In genomic region chr19:10009269-10009665, GRCh38 we compare ENCODE assay signal across 8 cellular contexts. TPM values are rescaled to one million over a fixed set of nuclear protein-coding genes. Genes with fewer than 3 reads are reported as not detected.
DNase-seq lines count a peak whose midpoint lies in the region; ATAC-seq and TF ChIP-seq lines count a peak whose summit lies in the region.

No MANE protein-coding gene starts in this region.

- peaks cover 7% of the 10 kb centered on the region for H3K4me1 Mint-ChIP-seq in endothelial cell (ENCODE audit: unreplicated experiment)

- H3K36me3 Mint-ChIP-seq in endothelial cell (ENCODE audit: low read depth, unreplicated experiment) = peaks cover 9% of the 10 kb centered on the region

- no peaks in the 10 kb centered on the region for H3K9me3 Mint-ChIP-seq in endothelial cell (ENCODE audit: unreplicated experiment)

- H3K4me1 ChIP-seq in ES-I3 (ENCODE audit: insufficient read depth, low read length) (peaks cover 12% of the 10 kb centered on the region), aorta (ENCODE audit: control insufficient read depth in 1 of 2, insufficient read depth in 2 of 2, low read length in 2 of 2) (peaks cover 0 to 4% of the 10 kb centered on the region in 2 donors)

- peak; percentile 45 for DNase-seq in activated CD4-positive, alpha-beta T cell treated with anti-CD3 and anti-CD28 coated beads for 48 hours
- DNase-seq in endothelial cell (ENCODE audit: low spot score) (peak; percentile 64), myocyte (ENCODE audit: low read depth) (peak; percentile 81), aorta (peak; percentile 68 to 89), 8988T (no peak), NCI-H524 treated with DMSO at 0.1 percent for 48 hours (lab: John Stamatoyannopoulos, UW) (no peak)

- WGBS in aorta, 2 donors = 1 to 2% methylated on average over 16 to 28 of the region's 28 CpGs

- peak overlapping the region; percentile 7; the same call in 1 of the 2 replicates for H3K9ac ChIP-seq in ES-I3 (ENCODE audit: low read depth, low read length)

- peaks cover 30% of the 10 kb centered on the region for H3K27me3 Mint-ChIP-seq in endothelial cell (ENCODE audit: unreplicated experiment)

- no peaks in the 10 kb centered on the region for H3K27me3 ChIP-seq in aorta (ENCODE audit: control insufficient read depth in 1 of 2, insufficient read depth in 2 of 2, low read length in 1 of 2)

- intact Hi-C loops in aorta (cut with DNase I) = no loop called here

- H3K36me3 ChIP-seq in ES-I3 (ENCODE audit: insufficient read depth, low read length) = no peaks in the 10 kb centered on the region
- H3K36me3 ChIP-seq in aorta (ENCODE audit: control insufficient read depth in 1 of 2, insufficient read depth in 2 of 2, low read length in 1 of 2) = no peaks in the 10 kb centered on the region

- H3K9me3 ChIP-seq in ES-I3 (ENCODE audit: control insufficient read depth, insufficient read depth, low read length) = no peaks in the 10 kb centered on the region
- H3K9me3 ChIP-seq in aorta (ENCODE audit: control insufficient read depth, low read length) = no peaks in the 10 kb centered on the region

- H3K27ac ChIP-seq in aorta (ENCODE audit: low read depth in 1 of 2, low read length in 2 of 2) = no peak overlapping the region

- ATAC-seq in aorta (ENCODE audit: low FRiP score) (peak; percentile 72), GM18511 (IDR thresholded peaks at IDR 0.05; ENCODE audit: unreplicated experiment) (no peak)

- H3K4me3 ChIP-seq in aorta (ENCODE audit: low read length in 2 of 2) = no peak overlapping the region

- no peak overlapping the region for H3K27ac Mint-ChIP-seq in endothelial cell (ENCODE audit: unreplicated experiment)

- H3K4me3 Mint-ChIP-seq in endothelial cell (ENCODE audit: unreplicated experiment) = no peak overlapping the region

- TF ChIP-seq CTCF in endothelial cell (IDR thresholded peaks at IDR 0.05; ENCODE audit: unreplicated experiment) = no peak

RNA-seq across cellular contexts. Expression of gene COL5A3, which starts 1.0 kb away (rescaled TPM):
- total RNA-seq in endothelial cell (ENCODE audit: unreplicated experiment) (0.05 TPM), myocyte (75.3 and 93.4 TPM in 2 replicates), aorta (10 to 100 TPM in 1 of 2 donors, 1 to 10 TPM in 1; 8.2 to 13.3 TPM)
- 6.4 TPM for polyA plus RNA-seq in myocyte (2012)
- polyA plus RNA-seq in aorta = 10 to 100 TPM in 1 of 2 donors, 1 to 10 TPM in 1; 4.9 to 84.7 TPM

RNA-seq across cellular contexts. Expression of gene RDH8, which starts 4.0 kb away (rescaled TPM):
- total RNA-seq in endothelial cell (ENCODE audit: unreplicated experiment) (not detected), myocyte (not detected in 2 replicates), aorta (not detected)
- not detected for polyA plus RNA-seq in myocyte (2012)
- not detected for polyA plus RNA-seq in aorta

Comparison
In these comparisons a context has a peak if more than half of its experiments do, and no peak if none do; other contexts are left out.
1. DNase-seq: peak in activated CD4-positive, alpha-beta T cell treated with anti-CD3 and anti-CD28 coated beads for 48 hours (single experiment), endothelial cell (single experiment), myocyte (single experiment) and aorta (2 of 2); none in 8988T (single experiment) and NCI-H524 treated with DMSO at 0.1 percent for 48 hours (single experiment).